29 cellular contexts compared by ENCODE assay signal in genomic region chr5:5275211-5275610, GRCh38.
"Had no signal": no experiment of that assay in that cellular context is flagged by ENCODE, and none has a peak within 500 bp of the region (broad histone marks: within the 10 kb centered on the region; RNA-seq: fewer than 3 reads in every experiment).

No MANE protein-coding gene starts in this region.

- DNase-seq: activated B cell treated with CpG ODN at 0.5 μM for 24 hours; activated CD4-positive, alpha-beta memory T cell treated with anti-CD3 and anti-CD28 coated beads for 36 hours; activated CD4-positive, alpha-beta T cell treated with anti-CD3 and anti-CD28 coated beads for 4 hours; activated CD4-positive, alpha-beta T cell treated with anti-CD3 and anti-CD28 coated beads, Interleukin-2, amount 10 ng/mL, durations not matched to agents 24 days and 14 days; activated CD4-positive, alpha-beta T cell treated with anti-CD3 and anti-CD28 coated beads, Interleukin-2, amount 50 U/mL, for 1 hour; activated CD4-positive, alpha-beta T cell treated with anti-CD3 and anti-CD28 coated beads, Interleukin-2, amount 50 U/mL, for 4 hours; activated CD4-positive, CD25-positive, alpha-beta regulatory T cell treated with anti-CD3 and anti-CD28 coated beads, Interleukin-2, amount 50 U/mL, for 72 hours; activated CD8-positive, alpha-beta memory T cell treated with anti-CD3 and anti-CD28 coated beads, Interleukin-2, amount 50 U/mL, for 4 hours; activated CD8-positive, alpha-beta T cell treated with anti-CD3 and anti-CD28 coated beads for 36 hours; activated effector memory CD4-positive, alpha-beta T cell treated with anti-CD3 and anti-CD28 coated beads, Interleukin-2, amount 50 U/mL, for 16 hours; activated gamma-delta T cell treated with Interleukin-2 at 50 U/mL for 16 hours; activated naive CD4-positive, alpha-beta T cell; activated naive CD4-positive, alpha-beta T cell treated with anti-CD3 and anti-CD28 coated beads for 36 hours; activated naive CD4-positive, alpha-beta T cell treated with anti-CD3 and anti-CD28 coated beads, Interleukin-2, amount 50 U/mL, for 16 hours; activated naive CD8-positive, alpha-beta T cell treated with anti-CD3 and anti-CD28 coated beads for 36 hours; activated T-cell treated with anti-CD3 and anti-CD28 coated beads for 4 hours; activated T-cell treated with anti-CD3 and anti-CD28 coated beads, Interleukin-2, amount 50 U/mL, for 1 hour; activated T-cell treated with anti-CD3 and anti-CD28 coated beads, Interleukin-2, amount 50 U/mL, for 4 hours; activated T-cell treated with anti-CD3 and anti-CD28 coated beads, Interleukin-2, amount 50 U/mL, for 72 hours; amygdala; anterior cingulate cortex; central memory CD4-positive, alpha-beta T cell; T-helper 1 cell; T-helper 2 cell; T-helper 9 cell had no signal

- H3K4me3 ChIP-seq: ascending aorta, cardiac muscle cell had no signal

- ATAC-seq: activated CD8-positive, alpha-beta T cell treated with anti-CD3 and anti-CD28 coated beads for 36 hours; activated naive CD4-positive, alpha-beta T cell treated with anti-CD3 and anti-CD28 coated beads, Interleukin-2, amount 50 U/mL, for 72 hours; activated T-cell treated with anti-CD3 and anti-CD28 coated beads, Interleukin-2, amount 50 U/mL, for 4 hours; activated T-cell treated with anti-CD3 and anti-CD28 coated beads, Interleukin-2, amount 50 U/mL, for 72 hours; activated T-helper 17 cell treated with anti-CD3 and anti-CD28 coated beads, Interleukin-2, amount 50 U/mL, for 72 hours had no signal
